Comparison of ENCODE assay signal across 8 cellular contexts in the genomic region with DNA sequence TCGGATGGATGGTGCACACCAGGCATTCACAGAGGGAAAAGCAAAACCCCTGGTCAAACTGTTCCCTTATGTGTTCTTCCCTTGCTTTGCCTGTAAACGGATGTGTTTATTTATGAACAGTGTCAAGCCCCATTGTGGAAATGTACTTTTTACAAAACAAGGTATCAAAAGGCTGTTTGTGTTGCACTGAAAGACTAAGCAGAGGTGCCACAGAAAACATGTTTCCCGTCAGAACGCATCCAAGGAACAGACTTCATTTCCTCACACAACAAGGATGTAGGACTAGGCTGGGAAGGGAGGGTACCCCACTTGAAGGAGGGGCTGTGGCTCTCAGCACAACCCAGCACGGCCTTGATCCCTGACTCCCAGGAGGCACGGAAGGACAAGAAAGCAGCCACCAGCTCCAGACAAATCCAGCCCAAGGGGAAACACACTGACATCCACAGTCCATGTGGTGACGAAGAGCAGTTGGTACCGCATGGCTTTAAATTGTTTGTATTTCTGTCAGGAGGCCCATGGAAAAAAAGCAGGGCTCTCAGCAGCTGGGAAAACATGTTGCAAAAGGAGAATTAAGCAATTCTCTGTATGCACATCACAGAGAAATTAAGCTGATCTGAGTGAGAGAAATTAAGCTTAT.
A peak's percentile ranks its signal among the peaks of the same experiment; 100 is the strongest.
DNase-seq lines count a peak whose midpoint lies in the region; ATAC-seq and TF ChIP-seq lines count a peak whose summit lies in the region.

No MANE protein-coding gene starts in this region.

- H3K36me3 ChIP-seq in ACC112 (ENCODE audit: insufficient read depth, low read length) = no peaks in the 10 kb centered on the region

- no peak for TF ChIP-seq CTCF in choroid plexus epithelial cell (conservative IDR thresholded peaks at IDR 0.05; ENCODE audit: low read depth, low read length)

- DNase-seq in KG1 (lab: John Stamatoyannopoulos, UW) (peak; percentile 44), choroid plexus epithelial cell (ENCODE audit: low read depth) (peak; percentile 90), myocyte (ENCODE audit: low read depth) (peak; percentile 87), GM19238 (ENCODE audit: insufficient read length, low spot score) (no peak), DMS114 treated with DMSO at 0.1 percent for 48 hours (lab: John Stamatoyannopoulos, UW; ENCODE audit: unreplicated experiment) (no peak), A172 (ENCODE audit: low spot score) (no peak)

- no peak overlapping the region for H3K4me3 ChIP-seq in ACC112 (ENCODE audit: low read depth, low read length)
- H3K4me3 ChIP-seq in choroid plexus epithelial cell (ENCODE audit: low read depth, low read length) = no peak overlapping the region

- peaks cover 63% of the 10 kb centered on the region for H3K4me1 ChIP-seq in ACC112 (ENCODE audit: control insufficient read depth, insufficient read depth, low read length, unreplicated experiment)

- H3K79me2 ChIP-seq in ACC112 (ENCODE audit: control insufficient read depth, insufficient read depth, low read length, unreplicated experiment) = peaks cover 10% of the 10 kb centered on the region

- no peak overlapping the region for H2AFZ ChIP-seq in ACC112 (ENCODE audit: low read length, unreplicated experiment)

- no peak for ATAC-seq in GM21529 (IDR thresholded peaks at IDR 0.05; ENCODE audit: unreplicated experiment)

- peak overlapping the region; percentile 98 for H3K27ac ChIP-seq in ACC112 (ENCODE audit: low read depth, low read length)

- no peaks in the 10 kb centered on the region for H3K27me3 ChIP-seq in ACC112 (ENCODE audit: insufficient read depth, low read length)

Comparison
In these comparisons a context has a peak if more than half of its experiments do, and no peak if none do; other contexts are left out.
1. DNase-seq: peak in KG1 (single experiment), choroid plexus epithelial cell (single experiment) and myocyte (single experiment); none in GM19238 (single experiment), DMS114 treated with DMSO at 0.1 percent for 48 hours (single experiment) and A172 (single experiment).